ENCODE assay signal across 27 cellular contexts in the genomic region with DNA sequence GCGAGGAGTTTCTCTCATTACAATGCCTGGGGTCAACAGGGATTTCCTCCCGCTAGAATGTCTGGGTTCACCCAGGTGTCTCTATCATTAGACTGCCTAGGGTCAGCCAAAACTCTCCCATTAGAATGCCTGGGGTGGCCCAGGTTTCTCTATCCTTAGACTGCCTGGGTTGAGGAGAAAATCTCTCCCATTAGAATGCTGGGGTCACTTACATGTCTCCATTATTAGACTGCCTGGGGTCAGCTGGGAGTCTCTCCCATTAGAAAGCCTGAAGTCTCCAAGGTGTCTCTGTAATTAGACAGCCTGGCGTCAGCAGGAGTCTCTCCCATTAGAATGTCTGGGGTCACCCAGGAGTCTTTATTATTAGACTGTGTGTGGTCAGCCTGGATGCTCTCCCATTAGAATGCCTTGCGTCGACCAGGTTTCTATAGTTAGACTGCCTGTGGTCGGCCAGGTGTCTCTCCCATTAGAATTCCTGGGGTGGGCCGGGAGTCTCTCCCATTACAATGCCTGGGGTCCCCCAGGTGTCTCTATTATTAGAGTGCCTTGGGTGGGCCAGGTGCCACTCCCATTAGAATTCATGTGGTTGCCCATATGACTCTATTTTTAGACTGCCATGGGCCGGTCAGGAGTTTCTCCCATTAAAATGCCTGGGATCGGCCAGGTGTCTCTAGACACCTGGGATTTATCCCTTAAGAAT.
"Had no signal": no experiment of that assay in that cellular context is flagged by ENCODE, and none has a peak within 500 bp of the region (broad histone marks: within the 10 kb centered on the region; RNA-seq: fewer than 3 reads in every experiment).

No MANE protein-coding gene starts in this region.

- ATAC-seq: left colon; left lung; natural killer cell; right cardiac atrium; sciatic nerve; stimulated activated naive B cell treated with anti-CD40 and anti-IgM and Interleukin-4, amounts not matched to agents 10 μg/mL and 1 μg/mL and 100 μg/mL, for 72 hours; stimulated activated naive CD8-positive, alpha-beta T cell treated with anti-CD3 and anti-CD28 coated beads, Interleukin-15, Interleukin-2, amounts not matched to agents 100 U/mL and 50 U/mL, for 24 hours had no signal

- DNase-seq: hippocampal formation; kidney; left colon; left lung; mesendoderm; naive B cell; natural killer cell; nephron progenitor cell; occipital lobe; ovary; right cardiac atrium; stimulated activated CD4-positive, alpha-beta T cell treated with anti-CD3 and anti-CD28 coated beads, Interleukin-12 subunit alpha, Interleukin-12 subunit beta, amount 100 ng/mL, for 4 hours; stimulated activated CD4-positive, alpha-beta T cell treated with anti-CD3 and anti-CD28 coated beads, Interleukin-15, amount 100 ng/mL, for 24 hours; stimulated activated CD4-positive, alpha-beta T cell treated with anti-CD3 and anti-CD28 coated beads, Interleukin-2, amount 100 ng/mL, for 24 hours; stimulated activated CD4-positive, alpha-beta T cell treated with anti-CD3 and anti-CD28 coated beads, Interleukin-4, amount 100 ng/mL, for 1 hour; stimulated activated naive B cell treated with anti-CD40 and anti-IgM and Interleukin-4, amounts not matched to agents 10 μg/mL and 1 μg/mL and 100 μg/mL, for 72 hours; stimulated activated naive CD8-positive, alpha-beta T cell treated with anti-CD3 and anti-CD28 coated beads, Interleukin-15, Interleukin-2, amounts not matched to agents 100 U/mL and 50 U/mL, for 24 hours; stomach; testis; thyroid gland; transverse colon; upper lobe of left lung had no signal

- H3K4me1 ChIP-seq: left lung, neural progenitor cell, stomach, testis, thyroid gland, transverse colon, upper lobe of left lung had no signal

- H3K4me3 ChIP-seq: left lung, lung, neural progenitor cell, ovary, skin epidermis, stomach, testis, thyroid gland, transverse colon, upper lobe of left lung had no signal

- H3K9me3 ChIP-seq: neutrophil, ovary, testis, thyroid gland had no signal

- H3K27me3 ChIP-seq: left lung, neural progenitor cell, neutrophil, ovary, stomach, testis, thyroid gland, transverse colon, upper lobe of left lung had no signal

- H3K36me3 ChIP-seq: left lung, neural progenitor cell, neutrophil, ovary, stomach, thyroid gland, transverse colon, upper lobe of left lung had no signal

- H3K27ac ChIP-seq: left lung, neural progenitor cell, neutrophil, ovary, skin epidermis, stomach, testis, thyroid gland, transverse colon, upper lobe of left lung had no signal
